28 cellular contexts compared by ENCODE assay signal in genomic region chr4:26830701-26831100, GRCh38.
"Had no signal": no experiment of that assay in that cellular context is flagged by ENCODE, and none has a peak within 500 bp of the region (broad histone marks: within the 10 kb centered on the region; RNA-seq: fewer than 3 reads in every experiment).

No MANE protein-coding gene starts in this region.

- DNase-seq: colonic mucosa; effector CD8-positive, alpha-beta T cell; endodermal cell; foreskin fibroblast; gastrocnemius medialis; head of caudate nucleus; mesenchymal stem cell; midbrain; naive thymus-derived CD4-positive, alpha-beta T cell; nucleus accumbens; ovary; posterior cingulate gyrus; psoas muscle; right cardiac atrium; sigmoid colon; stimulated activated CD4-positive, alpha-beta T cell treated with anti-CD3 and anti-CD28 coated beads, Interleukin-2, amount 100 ng/mL, for 24 hours; stimulated activated CD4-positive, alpha-beta T cell treated with anti-CD3 and anti-CD28 coated beads, Interleukin-4, amount 100 ng/mL, for 24 hours; stimulated activated naive CD4-positive, alpha-beta T cell treated with Interleukin-2 at 50 U/mL for 16 hours; stomach; thyroid gland; trophoblast cell had no signal

- H3K27ac Mint-ChIP-seq: dendritic cell treated with granulocyte-macrophage colony-stimulating factor and Interleukin-4, amounts not matched to agents 40 ng/mL and 50 ng/mL, for 4 days; endodermal cell; naive thymus-derived CD4-positive, alpha-beta T cell; nephron; neural progenitor cell; stimulated activated effector memory CD8-positive, alpha-beta T cell treated with anti-CD3 and anti-CD28 coated beads, Interleukin-12 subunit alpha, Interleukin-12 subunit beta, amount 100 ng/mL, for 72 hours had no signal

- H3K4me2 ChIP-seq: neural progenitor cell had no signal

- H3K36me3 Mint-ChIP-seq: neural progenitor cell; stimulated activated effector memory CD8-positive, alpha-beta T cell treated with anti-CD3 and anti-CD28 coated beads, Interleukin-12 subunit alpha, Interleukin-12 subunit beta, amount 100 ng/mL, for 72 hours had no signal

- H3K4me1 Mint-ChIP-seq: naive thymus-derived CD4-positive, alpha-beta T cell; nephron; stimulated activated effector memory CD8-positive, alpha-beta T cell treated with anti-CD3 and anti-CD28 coated beads, Interleukin-12 subunit alpha, Interleukin-12 subunit beta, amount 100 ng/mL, for 72 hours had no signal

- H3K36me3 ChIP-seq: colonic mucosa, gastrocnemius medialis, neural progenitor cell, ovary, sigmoid colon, stomach, thyroid gland had no signal

- H3K9me3 Mint-ChIP-seq: dendritic cell treated with granulocyte-macrophage colony-stimulating factor and Interleukin-4, amounts not matched to agents 40 ng/mL and 50 ng/mL, for 4 days; endodermal cell; stimulated activated effector memory CD8-positive, alpha-beta T cell treated with anti-CD3 and anti-CD28 coated beads, Interleukin-12 subunit alpha, Interleukin-12 subunit beta, amount 100 ng/mL, for 72 hours had no signal

- H3K4me3 Mint-ChIP-seq: dendritic cell treated with granulocyte-macrophage colony-stimulating factor and Interleukin-4, amounts not matched to agents 40 ng/mL and 50 ng/mL, for 4 days; endodermal cell; naive thymus-derived CD4-positive, alpha-beta T cell; nephron; neural progenitor cell; stimulated activated effector memory CD8-positive, alpha-beta T cell treated with anti-CD3 and anti-CD28 coated beads, Interleukin-12 subunit alpha, Interleukin-12 subunit beta, amount 100 ng/mL, for 72 hours had no signal

- H3K4me1 ChIP-seq: colonic mucosa, gastrocnemius medialis, psoas muscle, sigmoid colon, thyroid gland had no signal

- H3K9me3 ChIP-seq: colonic mucosa, gastrocnemius medialis, ovary, psoas muscle, stomach, thyroid gland had no signal

- H3K9ac ChIP-seq: neural progenitor cell had no signal

- H3K27ac ChIP-seq: colonic mucosa, epithelial cell of prostate, gastrocnemius medialis, neural progenitor cell, ovary, psoas muscle, sigmoid colon, stomach, thyroid gland had no signal

- ATAC-seq: esophagus mucosa; gastrocnemius medialis; left lobe of liver; naive thymus-derived CD4-positive, alpha-beta T cell; psoas muscle; right cardiac atrium; stimulated activated effector memory CD8-positive, alpha-beta T cell treated with anti-CD3 and anti-CD28 coated beads, Interleukin-12 subunit alpha, Interleukin-12 subunit beta, amount 100 ng/mL, for 72 hours had no signal

- H2AFZ ChIP-seq: neural progenitor cell had no signal

- H3K27me3 ChIP-seq: colonic mucosa, gastrocnemius medialis, neural progenitor cell, ovary, sigmoid colon, stomach, thyroid gland had no signal

- H3K4me3 ChIP-seq: colonic mucosa, gastrocnemius medialis, neural progenitor cell, ovary, psoas muscle, sigmoid colon, stomach, thyroid gland had no signal
